Comparison of ENCODE assay signal across 12 cellular contexts in the genomic region with DNA sequence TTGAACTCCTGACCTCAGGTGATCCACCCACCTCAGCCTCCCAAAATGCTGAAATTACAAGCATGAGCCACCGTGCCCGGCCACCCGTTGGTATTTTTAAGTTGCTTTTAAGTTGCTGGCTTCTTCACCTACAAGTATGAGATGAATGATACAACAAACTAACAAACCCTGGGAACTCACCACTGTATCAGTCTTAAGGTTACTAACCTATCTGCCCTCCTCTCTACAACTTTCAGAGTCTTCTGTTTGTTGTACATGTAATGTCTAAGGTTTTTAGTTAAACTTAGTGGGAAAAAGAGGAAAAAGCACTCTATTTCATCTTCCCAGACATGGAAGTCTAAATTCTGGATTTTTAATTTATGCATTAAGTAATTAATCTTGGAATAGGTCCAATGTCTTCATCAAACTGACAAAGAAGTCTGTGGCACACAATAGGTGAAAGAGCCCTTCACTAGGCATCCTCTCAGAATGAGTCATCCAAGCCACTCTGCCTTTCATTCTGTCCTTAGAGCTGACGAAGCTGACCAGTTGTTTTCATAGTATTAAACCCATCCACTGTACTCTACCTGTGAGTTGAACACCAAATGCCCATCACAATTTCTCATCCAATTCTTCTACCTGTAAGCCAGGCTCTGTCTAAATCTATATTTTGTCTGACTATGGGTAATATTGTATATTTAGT.
DNase-seq lines count a peak whose midpoint lies in the region; ATAC-seq and TF ChIP-seq lines count a peak whose summit lies in the region.
"Had no signal": no experiment of that assay in that cellular context is flagged by ENCODE, and none has a peak within 500 bp of the region (broad histone marks: within the 10 kb centered on the region; RNA-seq: fewer than 3 reads in every experiment).

No MANE protein-coding gene starts in this region.

- no peaks in the 10 kb centered on the region for H3F3A ChIP-seq in GM23248 (ENCODE audit: insufficient read depth)

- intact Hi-C loops in sciatic nerve (cut with DNase I): no loop called here

- DNase-seq in NCI-H345 (lab: John Stamatoyannopoulos, UW) (peak; percentile 9), NCI-H345 treated with DMSO at 0.1 percent for 48 hours (lab: John Stamatoyannopoulos, UW; ENCODE audit: unreplicated experiment) (no peak), GM23248 (peak; percentile 20), LHCN-M2 (ENCODE audit: low read depth) (peak; percentile 46), renal cortical epithelial cell (ENCODE audit: low read depth) (peak; percentile 54), GM10266 (ENCODE audit: extremely low spot score) (no peak), erythroblast (lab: John Stamatoyannopoulos, UW) (no peak), sciatic nerve (ENCODE audit: low spot score) (no peak)
- DNase-seq: DND-41, NCI-H2171 treated with DMSO at 0.1 percent for 48 hours, psoas muscle had no signal

- no peak for TF ChIP-seq POLR2A in erythroblast (IDR thresholded peaks at IDR 0.05; ENCODE audit: low read length)

- no peak for TF ChIP-seq CTCF in GM10266 (IDR thresholded peaks at IDR 0.05; ENCODE audit: control insufficient read depth, insufficient read depth, low read depth, missing control alignments)

- no peak overlapping the region for H2AFZ ChIP-seq in GM23248

- H3K9ac ChIP-seq in GM23248: no peak overlapping the region

- no peaks in the 10 kb centered on the region for H3K36me3 ChIP-seq in GM23248 (ENCODE audit: low read depth)
- H3K36me3 ChIP-seq: cardiac muscle cell had no signal

- H3K9me2 ChIP-seq in GM23248 (ENCODE audit: insufficient read depth): no peaks in the 10 kb centered on the region

- in situ Hi-C loops in GM23248 (cut with MboI): no loop called here

- H3K9me3 ChIP-seq in GM23248 (ENCODE audit: low read depth): no peaks in the 10 kb centered on the region
- H3K9me3 ChIP-seq: psoas muscle had no signal

- H3K27ac ChIP-seq in GM23248: no peak overlapping the region
- H3K27ac ChIP-seq: cardiac muscle cell, psoas muscle had no signal

- no peaks in the 10 kb centered on the region for H4K20me1 ChIP-seq in GM23248 (ENCODE audit: insufficient read depth)

- no peak for ATAC-seq in sciatic nerve
- ATAC-seq: psoas muscle had no signal

- no peak overlapping the region for H3K4me2 ChIP-seq in GM23248 (ENCODE audit: unreplicated experiment)

- no peaks in the 10 kb centered on the region for H3K79me2 ChIP-seq in GM23248 (ENCODE audit: insufficient read depth)

- H3K4me1 ChIP-seq in GM23248 (ENCODE audit: insufficient read depth): peaks cover 2% of the 10 kb centered on the region; the same call in 1 of the 2 replicates
- H3K4me1 ChIP-seq: psoas muscle had no signal

- no peaks in the 10 kb centered on the region for H3K27me3 ChIP-seq in GM23248 (replicated peaks; ENCODE audit: insufficient read depth)
- H3K27me3 ChIP-seq: cardiac muscle cell had no signal

- WGBS in GM23248 (ENCODE audit: low coverage in 1 of 2, low lambda C conversion rate in 2 of 2, missing lambda C conversion rate in 2 of 2), 2 experiments: 88 to 92% methylated on average over 4 of the region's 4 CpGs

- H3K4me3 ChIP-seq in GM23248: no peak overlapping the region
- H3K4me3 ChIP-seq: cardiac muscle cell, psoas muscle had no signal

Comparison
In these comparisons a context has a peak if more than half of its experiments do, and no peak if none do; other contexts are left out.
1. DNase-seq: peak in NCI-H345 (single experiment), GM23248 (single experiment), LHCN-M2 (single experiment) and renal cortical epithelial cell (single experiment); none in NCI-H345 treated with DMSO at 0.1 percent for 48 hours (single experiment), GM10266 (single experiment), erythroblast (0 of 2) and sciatic nerve (single experiment).